Comparison of ENCODE assay signal across 7 cellular contexts in the genomic region with DNA sequence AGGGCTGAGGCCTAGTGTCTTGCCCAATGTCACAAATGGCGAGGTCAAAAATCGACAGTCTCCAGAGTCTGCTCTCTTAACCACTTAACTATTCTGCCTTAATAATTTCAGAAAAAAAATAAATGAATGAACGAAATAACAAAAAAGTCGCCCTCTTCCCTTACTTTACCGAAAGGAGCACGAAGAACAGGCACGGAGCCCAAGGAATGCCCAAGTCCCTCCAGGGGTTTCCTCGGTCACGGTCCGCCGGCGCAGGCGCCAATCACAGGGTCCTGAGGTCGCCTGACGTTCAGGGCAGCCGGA. TPM values are rescaled to one million over a fixed set of nuclear protein-coding genes. Genes with fewer than 3 reads are reported as not detected.
DNase-seq lines count a peak whose midpoint lies in the region; ATAC-seq and TF ChIP-seq lines count a peak whose summit lies in the region.

No MANE protein-coding gene starts in this region.

- TF ChIP-seq CTCF in cardiac fibroblast (IDR thresholded peaks at IDR 0.05; ENCODE audit: low read depth, low read length): no peak

- H3K27me3 ChIP-seq in HUES64 (ENCODE audit: insufficient read depth, low read length): no peaks in the 10 kb centered on the region
- H3K27me3 ChIP-seq in aorta (ENCODE audit: control insufficient read depth in 1 of 2, insufficient read depth in 2 of 2, low read length in 1 of 2): no peaks in the 10 kb centered on the region

- H3K4me1 ChIP-seq in HUES64 (ENCODE audit: insufficient read depth, low read length) (no peaks in the 10 kb centered on the region), mesodermal cell (ENCODE audit: control insufficient read depth, insufficient read depth, low read length, poor library complexity, severe bottlenecking) (peaks cover 16% of the 10 kb centered on the region), aorta (ENCODE audit: control insufficient read depth in 1 of 2, insufficient read depth in 2 of 2, low read length in 2 of 2) (peaks cover 0 to 3% of the 10 kb centered on the region in 2 donors)

- peak overlapping the region; percentile 86 for H3K9ac ChIP-seq in HUES64 (ENCODE audit: low read depth, low read length)

- 2% methylated on average over 16 of the region's 16 CpGs for WGBS in HUES64
- WGBS in mesodermal cell (ENCODE audit: insufficient coverage in 2 of 2), 2 experiments: 0% methylated on average over 12 to 13 of the region's 16 CpGs
- 1% methylated on average over 16 of the region's 16 CpGs for WGBS in aorta, 2 donors

- intact Hi-C loops in aorta (cut with DNase I): no loop called here

- DNase-seq in cardiac fibroblast (ENCODE audit: low read depth in 2 of 2) (no peak), aorta (peak; percentile 85 to 91), cerebellum (ENCODE audit: low spot score) (no peak)
- no peak for DNase-seq in stimulated activated CD4-positive, alpha-beta T cell treated with anti-CD3 and anti-CD28 coated beads, Interleukin-1b, Interleukin-23, amount 100 ng/mL, for 48 hours

- H3K9me3 ChIP-seq in HUES64 (ENCODE audit: insufficient read depth, low read depth, low read length) (no peaks in the 10 kb centered on the region), mesodermal cell (ENCODE audit: control insufficient read depth, low read length) (no peaks in the 10 kb centered on the region), aorta (ENCODE audit: control insufficient read depth, low read length) (no peaks in the 10 kb centered on the region)

- peak; percentile 39 for ATAC-seq in GM21526 (IDR thresholded peaks at IDR 0.05; ENCODE audit: low FRiP score, unreplicated experiment)
- peak; percentile 88 for ATAC-seq in aorta (ENCODE audit: low FRiP score)

- H3K4me3 ChIP-seq in HUES64 (ENCODE audit: low read length): peak overlapping the region; percentile 91
- peak overlapping the region; percentile 96 to 98 for H3K4me3 ChIP-seq in cardiac fibroblast (replicated peaks in 1 of 2; ENCODE audit: low read depth in 2 of 2, low read length in 2 of 2)
- H3K4me3 ChIP-seq in mesodermal cell (ENCODE audit: extremely low read depth, insufficient read depth, low read length, poor library complexity, severe bottlenecking): peak overlapping the region; percentile 98
- peak overlapping the region; percentile 73 to 79 for H3K4me3 ChIP-seq in aorta (ENCODE audit: low read length in 2 of 2)

- H3K27ac ChIP-seq in HUES64 (ENCODE audit: low read depth, low read length) (peak overlapping the region; percentile 91), mesodermal cell (ENCODE audit: low read depth, low read length, severe bottlenecking) (peak overlapping the region; percentile 84), aorta (ENCODE audit: low read depth in 1 of 2, low read length in 2 of 2) (peak overlapping the region; percentile 63 to 96)

- H3K36me3 ChIP-seq in HUES64 (ENCODE audit: insufficient read depth, low read length) (peaks cover 56% of the 10 kb centered on the region), mesodermal cell (ENCODE audit: control insufficient read depth, insufficient read depth, low read length) (peaks cover 49% of the 10 kb centered on the region), aorta (ENCODE audit: control insufficient read depth in 1 of 2, insufficient read depth in 2 of 2, low read length in 1 of 2) (peaks cover 0 to 2% of the 10 kb centered on the region in 2 donors)

RNA-seq across cellular contexts. Expression of a gene that starts 0.3 kb away (rescaled TPM):
- polyA plus RNA-seq in HUES64 (2013, experiment 1 of 2): 18.5 TPM
- polyA plus RNA-seq in HUES64 (2013, experiment 2 of 2): 18.5 TPM
- polyA plus RNA-seq in mesodermal cell (2013, experiment 1 of 2): 33.6 TPM
- polyA plus RNA-seq in mesodermal cell (2013, experiment 2 of 2): 32.2 TPM
- 10 to 100 TPM; 25.2 to 32.1 TPM for total RNA-seq in aorta
- polyA plus RNA-seq in aorta: 10 to 100 TPM in 1 of 2 donors, 1 to 10 TPM in 1; 9.4 to 45.5 TPM
- 37.1 TPM for total RNA-seq in cerebellum

RNA-seq across cellular contexts. Expression of a gene that starts 0.6 kb away (rescaled TPM):
- 16.2 TPM for polyA plus RNA-seq in HUES64 (2013, experiment 1 of 2)
- polyA plus RNA-seq in HUES64 (2013, experiment 2 of 2): 19.1 TPM
- 23.1 TPM for polyA plus RNA-seq in mesodermal cell (2013, experiment 1 of 2)
- 25.2 TPM for polyA plus RNA-seq in mesodermal cell (2013, experiment 2 of 2)
- total RNA-seq in aorta (10 to 100 TPM; 17.8 to 19.7 TPM), cerebellum (20.4 TPM)
- 10 to 100 TPM; 10.3 to 16.1 TPM for polyA plus RNA-seq in aorta

RNA-seq across cellular contexts. Expression of a gene that starts 34.3 kb away (rescaled TPM):
- 46.1 TPM for polyA plus RNA-seq in HUES64 (2013, experiment 1 of 2)
- polyA plus RNA-seq in HUES64 (2013, experiment 2 of 2): 48.0 TPM
- 50.9 TPM for polyA plus RNA-seq in mesodermal cell (2013, experiment 1 of 2)
- polyA plus RNA-seq in mesodermal cell (2013, experiment 2 of 2): 53.0 TPM
- total RNA-seq in aorta (10 to 100 TPM; 16.4 to 21.9 TPM), cerebellum (27.9 TPM)
- polyA plus RNA-seq in aorta: 10 to 100 TPM; 20.5 to 24.8 TPM

RNA-seq across cellular contexts. Expression of a gene that starts 34.3 kb away (rescaled TPM):
- polyA plus RNA-seq in HUES64 (2013, experiment 1 of 2): 1.6 TPM
- 2.2 TPM for polyA plus RNA-seq in HUES64 (2013, experiment 2 of 2)
- polyA plus RNA-seq in mesodermal cell (2013, experiment 1 of 2): 3.1 TPM
- 3.5 TPM for polyA plus RNA-seq in mesodermal cell (2013, experiment 2 of 2)
- total RNA-seq in aorta: 1 to 10 TPM; 2.2 to 3.6 TPM
- 1 to 10 TPM; 2.4 to 4.5 TPM for polyA plus RNA-seq in aorta
- 3.1 TPM for total RNA-seq in cerebellum

Comparison
In these comparisons a context has a peak if more than half of its experiments do, and no peak if none do; other contexts are left out.
1. DNase-seq: peak in aorta (2 of 2); none in cardiac fibroblast (0 of 2), stimulated activated CD4-positive, alpha-beta T cell treated with anti-CD3 and anti-CD28 coated beads, Interleukin-1b, Interleukin-23, amount 100 ng/mL, for 48 hours (single experiment) and cerebellum (single experiment).
2. Peak in every context shown above with its lines, with median percentiles within 50 percentile points of each other: H3K27ac ChIP-seq and H3K4me3 ChIP-seq.